16 cellular contexts compared by ENCODE assay signal in the genomic region with DNA sequence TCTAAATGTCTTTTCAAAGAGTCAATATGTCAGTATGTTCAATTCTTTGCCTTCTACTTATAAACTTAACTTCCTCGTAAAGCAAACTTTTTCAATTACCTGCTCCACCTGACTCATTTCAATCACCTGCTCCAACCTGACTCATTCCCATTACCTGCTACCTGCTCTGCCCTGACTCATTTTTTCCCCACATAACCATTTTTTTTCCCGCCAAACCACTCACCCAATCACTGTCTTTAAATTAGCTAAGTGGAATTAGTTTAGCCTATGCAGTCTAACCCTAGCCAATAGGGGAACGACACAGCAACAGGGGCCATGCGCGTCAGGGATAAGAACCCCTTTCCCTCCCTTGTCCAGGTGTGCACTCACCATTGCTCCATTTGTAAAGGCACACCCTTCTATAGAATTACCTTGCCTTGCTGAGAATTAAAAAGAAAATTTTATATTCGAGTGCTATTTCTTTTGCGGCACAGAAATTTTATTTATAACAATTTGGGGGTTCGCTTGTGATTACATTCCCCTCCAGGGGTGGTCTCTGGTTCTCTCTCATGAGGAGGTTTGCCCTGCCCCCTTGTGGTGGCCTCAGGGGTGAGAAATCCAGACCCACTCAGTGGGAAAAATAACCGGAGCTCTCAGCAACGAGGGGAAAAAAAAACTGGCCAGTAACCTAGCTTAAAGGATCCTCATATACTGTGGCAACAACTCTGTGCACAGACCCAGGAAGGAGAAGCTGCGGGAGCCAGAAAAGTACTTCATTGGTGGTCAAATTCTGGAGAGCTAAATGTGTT.
DNase-seq lines count a peak whose midpoint lies in the region; TF ChIP-seq lines count a peak whose summit lies in the region.
"Had no signal": no experiment of that assay in that cellular context is flagged by ENCODE, and none has a peak within 500 bp of the region (broad histone marks: within the 10 kb centered on the region; RNA-seq: fewer than 3 reads in every experiment).

No MANE protein-coding gene starts in this region.

- no peak overlapping the region for H3K27ac Mint-ChIP-seq in osteocyte (ENCODE audit: unreplicated experiment)
- H3K27ac Mint-ChIP-seq: B cell, T-cell had no signal

- WGBS in HUES64: 71% methylated on average over 11 of the region's 11 CpGs

- peak overlapping the region; percentile 11; the same call in 1 of the 2 replicates for H3K4me3 ChIP-seq in HUES64 (ENCODE audit: low read length)
- H3K4me3 ChIP-seq in brain microvascular endothelial cell (ENCODE audit: low read depth, low read length): no peak overlapping the region

- peak; percentile 39 for TF ChIP-seq CTCF in 22Rv1 (IDR thresholded peaks at IDR 0.05)
- peak; percentile 1 for TF ChIP-seq CTCF in brain microvascular endothelial cell (IDR thresholded peaks at IDR 0.05; ENCODE audit: low read depth, low read length, missing control alignments)
- no peak for TF ChIP-seq CTCF in osteocyte (IDR thresholded peaks at IDR 0.05)

- H3K9me3 ChIP-seq in HUES64 (ENCODE audit: insufficient read depth, low read depth, low read length): no peaks in the 10 kb centered on the region

- H3K9me3 Mint-ChIP-seq in osteocyte (ENCODE audit: unreplicated experiment): peaks cover 43% of the 10 kb centered on the region
- H3K9me3 Mint-ChIP-seq: central memory CD8-positive, alpha-beta T cell had no signal

- no peaks in the 10 kb centered on the region for H3K36me3 ChIP-seq in HUES64 (ENCODE audit: insufficient read depth, low read length)
- H3K36me3 ChIP-seq in brain microvascular endothelial cell (replicated peaks): no peaks in the 10 kb centered on the region

- no peaks in the 10 kb centered on the region for H3K4me1 Mint-ChIP-seq in osteocyte (ENCODE audit: unreplicated experiment)
- H3K4me1 Mint-ChIP-seq: B cell; central memory CD8-positive, alpha-beta T cell; T-cell had no signal

- DNase-seq in brain microvascular endothelial cell (no peak), midbrain (lab: John Stamatoyannopoulos, UW) (peak; percentile 41), NCI-H2171 treated with DMSO at 0.1 percent for 48 hours (lab: John Stamatoyannopoulos, UW) (no peak), osteocyte (ENCODE audit: extremely low spot score, unreplicated experiment) (no peak), SHP77 (lab: John Stamatoyannopoulos, UW) (no peak), HuH-7.5 (ENCODE audit: low spot score) (no peak)
- DNase-seq: activated CD4-positive, alpha-beta T cell treated with anti-CD3 and anti-CD28 coated beads, Interleukin-2, amount 50 U/mL, for 1 hour; kidney glomerular epithelial cell; MM.1S; naive thymus-derived CD8-positive, alpha-beta T cell; NCI-H524 treated with DMSO at 0.1 percent for 48 hours had no signal

- H3K27ac ChIP-seq in 22Rv1 (no peak overlapping the region), HUES64 (ENCODE audit: low read depth, low read length) (no peak overlapping the region), brain microvascular endothelial cell (no peak overlapping the region)

- no peaks in the 10 kb centered on the region for H3K27me3 Mint-ChIP-seq in osteocyte (ENCODE audit: unreplicated experiment)
- H3K27me3 Mint-ChIP-seq: B cell; central memory CD8-positive, alpha-beta T cell had no signal

- no peak overlapping the region for H3K4me3 Mint-ChIP-seq in osteocyte (ENCODE audit: unreplicated experiment)
- H3K4me3 Mint-ChIP-seq: B cell; central memory CD8-positive, alpha-beta T cell; naive thymus-derived CD8-positive, alpha-beta T cell; T-cell had no signal

- H3K36me3 Mint-ChIP-seq in osteocyte (ENCODE audit: unreplicated experiment): no peaks in the 10 kb centered on the region
- H3K36me3 Mint-ChIP-seq: T-cell had no signal

- peaks cover 9% of the 10 kb centered on the region for H3K4me1 ChIP-seq in HUES64 (ENCODE audit: insufficient read depth, low read length)

- H3K9ac ChIP-seq in HUES64 (ENCODE audit: low read depth, low read length): no peak overlapping the region

- H3K27me3 ChIP-seq in HUES64 (ENCODE audit: insufficient read depth, low read length): peaks cover 24% of the 10 kb centered on the region; the same call in 1 of the 2 replicates
- H3K27me3 ChIP-seq in brain microvascular endothelial cell (replicated peaks): no peaks in the 10 kb centered on the region

- in situ Hi-C loops in brain microvascular endothelial cell (cut with HindIII; ENCODE audit: low pct_ligation_motif_present, low sequenced_read_pairs): no loop called here
